Comparison of ENCODE assay signal across 8 cellular contexts in the genomic region with DNA sequence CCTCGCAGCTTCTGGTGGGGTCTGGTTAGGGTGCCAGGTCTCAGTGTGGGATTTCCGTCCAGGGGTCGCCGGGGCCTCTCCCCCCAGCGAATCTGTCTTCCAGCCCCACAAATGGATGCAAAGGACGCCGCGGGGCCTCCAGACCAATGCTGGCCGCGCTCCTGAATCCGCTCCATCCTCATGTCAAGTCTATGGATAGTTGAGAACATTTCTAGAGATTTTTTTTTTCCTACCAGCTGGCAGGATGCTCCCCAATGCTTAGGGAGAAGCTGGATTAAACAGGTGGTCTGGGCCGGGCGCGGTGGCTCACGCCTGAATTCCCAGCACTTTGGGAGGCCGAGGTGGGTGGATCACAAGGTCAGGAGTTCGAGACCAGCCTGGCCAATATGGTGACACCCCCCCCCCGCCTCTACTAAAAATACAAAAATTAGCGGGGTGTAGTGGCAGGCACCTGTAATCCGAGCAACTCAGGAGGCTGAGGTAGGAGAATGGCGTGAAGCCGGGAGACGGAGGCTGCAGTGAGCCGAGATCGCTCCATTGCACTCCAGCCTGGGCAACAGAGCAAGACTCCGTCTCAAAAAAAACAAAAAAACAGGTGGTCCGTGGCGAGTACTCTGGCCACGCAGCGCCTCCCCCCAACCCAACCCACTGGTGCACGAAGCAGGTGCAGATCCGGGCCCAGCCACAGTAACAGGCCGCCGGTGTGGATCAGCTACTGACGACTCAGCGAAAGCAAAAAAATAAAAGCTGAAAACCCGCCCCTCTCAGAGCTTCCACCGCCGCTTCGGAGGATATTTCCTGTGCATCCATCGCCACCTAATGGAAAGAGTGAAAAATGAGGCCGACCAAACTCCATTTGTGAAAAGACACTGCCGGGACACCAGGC. TPM values are rescaled to one million over a fixed set of nuclear protein-coding genes. Genes with fewer than 3 reads are reported as not detected.
A peak's percentile ranks its signal among the peaks of the same experiment; 100 is the strongest.
DNase-seq lines count a peak whose midpoint lies in the region; ATAC-seq, FAIRE-seq and TF ChIP-seq lines count a peak whose summit lies in the region.

No MANE protein-coding gene starts in this region.

- H3K36me3 ChIP-seq in astrocyte (ENCODE audit: insufficient read depth, low read length): no peaks in the 10 kb centered on the region

- peak overlapping the region; percentile 86 for H3K4me3 Mint-ChIP-seq in astrocyte (ENCODE audit: unreplicated experiment)

- peak; percentile 26 for FAIRE-seq in astrocyte (lab: Jason Lieb, UNC)

- TF ChIP-seq CTCF in astrocyte (IDR thresholded peaks at IDR 0.05; ENCODE audit: insufficient read depth, low read depth, low read length) (peak; percentile 81), retinal pigment epithelial cell (conservative IDR thresholded peaks at IDR 0.05; ENCODE audit: low read depth, low read length) (peak; percentile 74)

- H3K9me3 ChIP-seq in astrocyte (ENCODE audit: insufficient read depth, low read depth, low read length): no peaks in the 10 kb centered on the region

- peak; percentile 29 for ATAC-seq in GM21737 (IDR thresholded peaks at IDR 0.05; ENCODE audit: unreplicated experiment)
- ATAC-seq in HG02840 (IDR thresholded peaks at IDR 0.05; ENCODE audit: low FRiP score, unreplicated experiment): no peak

- H3K9ac ChIP-seq in astrocyte (ENCODE audit: low read length): peak overlapping the region; percentile 77

- peaks cover 14% of the 10 kb centered on the region for H3K4me1 Mint-ChIP-seq in astrocyte (ENCODE audit: low read depth, unreplicated experiment)

- H2AFZ ChIP-seq in astrocyte (ENCODE audit: low read depth, low read length): peak overlapping the region; percentile 80

- H4K20me1 ChIP-seq in astrocyte (ENCODE audit: insufficient read depth, low read length): peaks cover 26% of the 10 kb centered on the region

- no peaks in the 10 kb centered on the region for H3K9me3 Mint-ChIP-seq in astrocyte (ENCODE audit: unreplicated experiment)

- peak overlapping the region; percentile 72 for H3K27ac Mint-ChIP-seq in astrocyte (ENCODE audit: unreplicated experiment)

- peaks cover 32% of the 10 kb centered on the region for H3K79me2 ChIP-seq in astrocyte (ENCODE audit: insufficient read depth, low read length)

- peak; percentile 80 for DNase-seq in AG08396 (ENCODE audit: low spot score)
- peak; percentile 93 for DNase-seq in NCI-H1694 (lab: John Stamatoyannopoulos, UW)
- peak; percentile 66 for DNase-seq in T-helper 9 cell
- DNase-seq in astrocyte (ENCODE audit: low read depth): peak; percentile 51
- DNase-seq in hippocampal formation (lab: John Stamatoyannopoulos, UW): peak; percentile 73 to 90
- DNase-seq in retinal pigment epithelial cell (ENCODE audit: low read depth): no peak

- no peaks in the 10 kb centered on the region for H3K27me3 ChIP-seq in astrocyte (ENCODE audit: insufficient read depth, low read length)

- H3K4me3 ChIP-seq in astrocyte (ENCODE audit: insufficient read depth, low read depth, low read length) (peak overlapping the region; percentile 59), retinal pigment epithelial cell (ENCODE audit: low read length) (peak overlapping the region; percentile 55)

- no peaks in the 10 kb centered on the region for H3K27me3 Mint-ChIP-seq in astrocyte (ENCODE audit: low read depth, unreplicated experiment)

- no peaks in the 10 kb centered on the region for H3K36me3 Mint-ChIP-seq in astrocyte (ENCODE audit: low read depth, unreplicated experiment)

- H3K27ac ChIP-seq in astrocyte (ENCODE audit: low read depth, low read length): peak overlapping the region; percentile 26

- peak overlapping the region; percentile 89 for H3K4me2 ChIP-seq in astrocyte (ENCODE audit: low read length)

- peaks cover 17% of the 10 kb centered on the region for H3K4me1 ChIP-seq in astrocyte (ENCODE audit: insufficient read depth, low read length)

RNA-seq across cellular contexts. Expression of gene NXN, which starts 1.1 kb away (rescaled TPM):
- total RNA-seq in astrocyte: 104 and 106 TPM in 2 replicates

RNA-seq across cellular contexts. Expression of gene TIMM22, which starts 16.3 kb away (rescaled TPM):
- total RNA-seq in astrocyte: 20.0 and 20.3 TPM in 2 replicates
